11 cellular contexts compared by ENCODE assay signal in the genomic region with DNA sequence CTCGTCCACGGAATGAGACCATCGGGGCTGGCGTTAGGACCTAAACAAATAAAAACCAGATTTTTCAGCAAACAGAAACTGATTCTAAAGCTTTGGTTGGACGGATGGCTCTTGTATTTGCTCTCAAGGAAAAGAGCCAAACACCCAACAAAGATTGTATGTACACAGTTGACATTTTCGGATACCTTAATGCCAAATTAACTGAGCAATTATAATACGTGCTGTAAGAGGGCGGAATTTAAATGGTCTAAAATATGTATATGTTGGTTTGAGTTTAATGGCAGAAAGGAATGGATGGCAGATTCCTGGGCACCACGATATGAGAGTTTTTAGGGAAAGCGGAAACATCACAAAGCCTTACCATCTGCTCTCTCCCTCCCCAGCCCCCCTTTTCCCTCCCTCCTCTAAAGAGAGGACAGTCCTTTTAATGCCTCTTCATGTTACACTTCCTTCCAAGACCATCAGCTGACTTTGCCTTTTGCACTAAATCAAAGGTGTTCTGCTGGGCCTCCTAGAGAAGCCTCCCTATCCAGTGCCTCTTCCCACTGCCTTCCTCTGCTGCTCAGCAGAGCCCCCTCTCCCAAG. TPM values are rescaled to one million over a fixed set of nuclear protein-coding genes. Genes with fewer than 3 reads are reported as not detected.
A peak's percentile ranks its signal among the peaks of the same experiment; 100 is the strongest.
DNase-seq lines count a peak whose midpoint lies in the region; ATAC-seq, FAIRE-seq and TF ChIP-seq lines count a peak whose summit lies in the region.
"Had no signal": no experiment of that assay in that cellular context is flagged by ENCODE, and none has a peak within 500 bp of the region (broad histone marks: within the 10 kb centered on the region; RNA-seq: fewer than 3 reads in every experiment).

No MANE protein-coding gene starts in this region.

- peak overlapping the region; percentile 53 for H3K4me3 ChIP-seq in BLaER1

- H3K4me1 ChIP-seq in BLaER1: peaks cover 46% of the 10 kb centered on the region

- H3K36me3 Mint-ChIP-seq in activated CD8-positive, alpha-beta T cell treated with anti-CD3 and anti-CD28 coated beads, Interleukin-2, amount 10 ng/mL, durations not matched to agents 7 days and 5 days (ENCODE audit: low read depth): peaks cover 94% of the 10 kb centered on the region
- peaks cover 54% of the 10 kb centered on the region for H3K36me3 Mint-ChIP-seq in memory B cell

- no peaks in the 10 kb centered on the region for H3K9me3 Mint-ChIP-seq in activated CD8-positive, alpha-beta T cell treated with anti-CD3 and anti-CD28 coated beads, Interleukin-2, amount 10 ng/mL, durations not matched to agents 7 days and 5 days (ENCODE audit: insufficient read depth)
- H3K9me3 Mint-ChIP-seq in memory B cell: no peaks in the 10 kb centered on the region

- H3K4me1 Mint-ChIP-seq in activated CD8-positive, alpha-beta T cell treated with anti-CD3 and anti-CD28 coated beads, Interleukin-2, amount 10 ng/mL, durations not matched to agents 7 days and 5 days (ENCODE audit: low read depth): peaks cover 70% of the 10 kb centered on the region
- H3K4me1 Mint-ChIP-seq in memory B cell: no peaks in the 10 kb centered on the region

- peak overlapping the region; percentile 69 for H3K27ac Mint-ChIP-seq in activated CD8-positive, alpha-beta T cell treated with anti-CD3 and anti-CD28 coated beads, Interleukin-2, amount 10 ng/mL, durations not matched to agents 7 days and 5 days
- peak overlapping the region; percentile 40 for H3K27ac Mint-ChIP-seq in memory B cell

- DNase-seq in GM12892 (ENCODE audit: insufficient read length) (no peak), memory B cell (ENCODE audit: low spot score in 2 of 2) (no peak), G401 (ENCODE audit: low spot score) (no peak), frontal cortex (ENCODE audit: low spot score in 2 of 2) (no peak), LoVo (ENCODE audit: low spot score) (no peak)
- DNase-seq in activated CD8-positive, alpha-beta T cell treated with anti-CD3 and anti-CD28 coated beads, Interleukin-2, amount 10 ng/mL, durations not matched to agents 7 days and 5 days: no peak
- DNase-seq: activated CD4-positive, CD25-positive, alpha-beta regulatory T cell treated with anti-CD3 and anti-CD28 coated beads, Interleukin-2, amount 50 U/mL, for 72 hours; nucleus accumbens had no signal

- peak overlapping the region; percentile 94 for H3K27ac ChIP-seq in BLaER1

- CTCF ChIA-PET in activated CD8-positive, alpha-beta T cell treated with anti-CD3 and anti-CD28 coated beads, Interleukin-2, amount 10 ng/mL, durations not matched to agents 7 days and 5 days (lab: Charles Lee): no interaction called here

- peak overlapping the region; percentile 92 for H3K4me2 ChIP-seq in BLaER1

- peak overlapping the region; percentile 80 for H3K9ac ChIP-seq in BLaER1

- peak; percentile 37 for TF ChIP-seq POLR2A in GM12892 (IDR thresholded peaks at IDR 0.05; ENCODE audit: low read depth, low read length)

- peaks cover 11% of the 10 kb centered on the region; the same call in 1 of the 2 replicates for H3K9me3 ChIP-seq in BLaER1

- in situ Hi-C loops in G401 (cut with HindIII; ENCODE audit: low sequenced_read_pairs): no loop called here

- H3K4me3 Mint-ChIP-seq in activated CD8-positive, alpha-beta T cell treated with anti-CD3 and anti-CD28 coated beads, Interleukin-2, amount 10 ng/mL, durations not matched to agents 7 days and 5 days: no peak overlapping the region
- H3K4me3 Mint-ChIP-seq in memory B cell: no peak overlapping the region

- no peaks in the 10 kb centered on the region for H4K20me1 ChIP-seq in BLaER1

- H3K27me3 ChIP-seq in BLaER1: no peaks in the 10 kb centered on the region

- no peaks in the 10 kb centered on the region for H3K27me3 Mint-ChIP-seq in activated CD8-positive, alpha-beta T cell treated with anti-CD3 and anti-CD28 coated beads, Interleukin-2, amount 10 ng/mL, durations not matched to agents 7 days and 5 days (ENCODE audit: low read depth)
- H3K27me3 Mint-ChIP-seq in memory B cell: no peaks in the 10 kb centered on the region

- FAIRE-seq in GM12892 (lab: Jason Lieb, UNC) (no peak), frontal cortex (lab: Jason Lieb, UNC) (no peak)
- FAIRE-seq: G401.6 had no signal

- ATAC-seq in activated CD8-positive, alpha-beta T cell treated with anti-CD3 and anti-CD28 coated beads, Interleukin-2, amount 10 ng/mL, durations not matched to agents 7 days and 5 days: no peak
- ATAC-seq in memory B cell (ENCODE audit: low read depth) (no peak), HG03159 (IDR thresholded peaks at IDR 0.05; ENCODE audit: unreplicated experiment) (no peak)

- peaks cover 62% of the 10 kb centered on the region for H3K36me3 ChIP-seq in BLaER1

- POLR2A ChIA-PET in activated CD8-positive, alpha-beta T cell treated with anti-CD3 and anti-CD28 coated beads, Interleukin-2, amount 10 ng/mL, durations not matched to agents 7 days and 5 days (lab: Charles Lee): interaction anchor here (1.0 to 2.1 kb wide), 3 partner anchors 27 to 40 kb away, joined by 3 to 6 read pairs (median 6); no protein-coding TSS in a partner anchor

RNA-seq across cellular contexts. Expression of gene STAT1, which starts 33.2 kb away (rescaled TPM):
- 219 TPM for polyA plus RNA-seq in GM12892 (2012; ENCODE audit: missing spikeins)
- 100 to 1,000 TPM; 472 to 473 TPM for total RNA-seq in activated CD8-positive, alpha-beta T cell treated with anti-CD3 and anti-CD28 coated beads, Interleukin-2, amount 10 ng/mL, durations not matched to agents 7 days and 5 days
- total RNA-seq in G401 (2014; rRNA removed; shearing (Covaris generic)): 37.8 and 39.3 TPM in 2 replicates
- total RNA-seq in frontal cortex: 20.8 TPM

Comparison
In these comparisons a context has a peak if more than half of its experiments do, and no peak if none do; other contexts are left out.
1. RNA of gene STAT1, which starts 33.2 kb away (total RNA-seq): 472 to 473 TPM in activated CD8-positive, alpha-beta T cell treated with anti-CD3 and anti-CD28 coated beads, Interleukin-2, amount 10 ng/mL, durations not matched to agents 7 days and 5 days; 37.8 to 39.3 TPM in G401 and 20.8 TPM in frontal cortex (single experiment); every median in the first group is over 10 times any median in the second.